1 cellular context compared by ENCODE assay signal in the genomic region with DNA sequence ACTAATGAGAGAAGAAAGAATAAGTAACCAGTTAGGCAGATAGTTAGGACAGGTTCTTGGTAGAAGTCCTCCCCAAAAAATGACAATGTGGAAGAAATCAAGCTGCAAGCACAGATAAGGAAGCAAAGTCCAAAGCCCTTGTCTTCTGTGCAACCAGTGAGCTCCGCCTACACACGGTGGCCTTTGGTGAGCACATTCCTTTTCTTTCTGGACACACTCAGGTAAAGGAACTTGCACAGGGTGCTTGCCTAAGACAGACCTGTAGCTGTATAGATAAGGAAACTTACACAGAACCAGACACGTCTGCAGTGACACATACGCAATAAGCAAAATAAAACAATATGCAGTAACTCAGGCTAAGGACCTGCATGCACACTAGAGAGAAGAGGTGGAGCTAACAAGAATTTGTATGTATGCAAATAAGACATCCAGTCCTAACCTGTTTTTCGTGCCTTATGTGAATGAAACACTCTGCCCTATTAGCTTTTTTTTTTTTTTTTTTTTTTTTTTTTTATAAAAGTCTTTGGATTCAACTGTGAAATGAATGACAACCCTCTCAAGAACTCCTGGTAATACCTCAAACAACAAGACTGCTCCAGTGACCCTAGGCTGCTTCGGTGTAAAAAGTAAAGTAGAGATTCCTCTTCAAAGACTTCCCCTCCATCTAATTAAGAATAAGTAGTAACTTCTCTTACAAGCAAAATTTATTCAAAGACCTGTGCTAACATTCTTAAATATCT.
A peak's percentile ranks its signal among the peaks of the same experiment; 100 is the strongest.
TF ChIP-seq lines count a peak whose summit lies in the region.

No MANE protein-coding gene starts in this region.

TF ChIP-seq in K562, 482 proteins besides CTCF, POLR2A, EP300 and RAD21 (continues in another document):
- TF ChIP-seq MED1 (CRISPR knock-in tag; IDR thresholded peaks at IDR 0.05; ENCODE audit: borderline replicate concordance) (no peak), ZNF224 (CRISPR knock-in tag; IDR thresholded peaks at IDR 0.05) (no peak), TCF7L2 (IDR thresholded peaks at IDR 0.05; ENCODE audit: low read depth, low read length) (peak; percentile 56; the same call in 1 of the 2 replicates), GATAD2A (IDR thresholded peaks at IDR 0.05) (no peak), GTF2F1 (IDR thresholded peaks at IDR 0.05; ENCODE audit: low read depth, low read length) (no peak), CREM (IDR thresholded peaks at IDR 0.05; ENCODE audit: low read depth) (peak; percentile 71), ZNF263 (CRISPR knock-in tag; IDR thresholded peaks at IDR 0.05; ENCODE audit: borderline replicate concordance) (peak; percentile 74; the same call in 1 of the 2 replicates), BRCA1 (IDR thresholded peaks at IDR 0.05) (no peak), BRCA1 (CRISPR knock-in tag; IDR thresholded peaks at IDR 0.05) (no peak), HLTF (IDR thresholded peaks at IDR 0.05) (no peak), SMAD4 (CRISPR knock-in tag; conservative IDR thresholded peaks at IDR 0.05) (0 out of 2 replicates have a peak, but pooled peaks have one; percentile 53), PML (IDR thresholded peaks at IDR 0.05; ENCODE audit: low read length) (peak; percentile 98), ATF1 (CRISPR knock-in tag; IDR thresholded peaks at IDR 0.05) (no peak), ATF1 (tag; IDR thresholded peaks at IDR 0.05) (0 out of 2 replicates have a peak, but pooled peaks have one; percentile 33), OTX1 (CRISPR knock-in tag; IDR thresholded peaks at IDR 0.05) (no peak), ZNF121 (CRISPR knock-in tag; conservative IDR thresholded peaks at IDR 0.05) (no peak), ZBTB17 (CRISPR knock-in tag; IDR thresholded peaks at IDR 0.05) (no peak), DNMT1 (IDR thresholded peaks at IDR 0.05) (no peak), ILF3 (IDR thresholded peaks at IDR 0.05; ENCODE audit: borderline replicate concordance) (no peak), JUN (IDR thresholded peaks at IDR 0.05; ENCODE audit: borderline replicate concordance, low read depth, low read length) (peak; percentile 42; the same call in 1 of the 2 replicates), JUN (CRISPR knock-in tag; IDR thresholded peaks at IDR 0.05; ENCODE audit: borderline replicate concordance) (no peak), TCF3 (CRISPR knock-in tag; IDR thresholded peaks at IDR 0.05) (peak; percentile 93), NR2F6 (CRISPR knock-in tag; IDR thresholded peaks at IDR 0.05) (no peak), XRCC3 (IDR thresholded peaks at IDR 0.05) (no peak), SOX6 (IDR thresholded peaks at IDR 0.05) (peak; percentile 98), ZNF274 (IDR thresholded peaks at IDR 0.05; ENCODE audit: borderline replicate concordance, low read depth, low read length) (peak; percentile 26; the same call in 1 of the 2 replicates), EP400 (IDR thresholded peaks at IDR 0.05) (0 out of 2 replicates have a peak, but pooled peaks have one; percentile 12), RBM15 (IDR thresholded peaks at IDR 0.05; ENCODE audit: insufficient read depth, low read length) (no peak), STAT5A (IDR thresholded peaks at IDR 0.05; ENCODE audit: borderline replicate concordance, low read length) (peak; percentile 92), SP1 (CRISPR knock-in tag; IDR thresholded peaks at IDR 0.05) (peak; percentile 54; the same call in 1 of the 2 replicates), TCF7 (IDR thresholded peaks at IDR 0.05; ENCODE audit: borderline replicate concordance) (peak; percentile 76; the same call in 1 of the 2 replicates), NFIC (IDR thresholded peaks at IDR 0.05) (peak; percentile 70), MCM5 (IDR thresholded peaks at IDR 0.05; ENCODE audit: low read depth) (no peak), ZFP36 (IDR thresholded peaks at IDR 0.05; ENCODE audit: low read depth, low read length, partially characterized antibody) (peak; percentile 7), NCOA6 (IDR thresholded peaks at IDR 0.05) (no peak)
- TF ChIP-seq, protein P1, sequence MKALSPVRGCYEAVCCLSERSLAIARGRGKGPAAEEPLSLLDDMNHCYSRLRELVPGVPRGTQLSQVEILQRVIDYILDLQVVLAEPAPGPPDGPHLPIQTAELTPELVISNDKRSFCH (CRISPR knock-in tag; IDR thresholded peaks at IDR 0.05): no peak
- TF ChIP-seq, protein P1 (tag; IDR thresholded peaks at IDR 0.05): peak; percentile 76; the same call in 1 of the 2 replicates
- TF ChIP-seq, protein P2, sequence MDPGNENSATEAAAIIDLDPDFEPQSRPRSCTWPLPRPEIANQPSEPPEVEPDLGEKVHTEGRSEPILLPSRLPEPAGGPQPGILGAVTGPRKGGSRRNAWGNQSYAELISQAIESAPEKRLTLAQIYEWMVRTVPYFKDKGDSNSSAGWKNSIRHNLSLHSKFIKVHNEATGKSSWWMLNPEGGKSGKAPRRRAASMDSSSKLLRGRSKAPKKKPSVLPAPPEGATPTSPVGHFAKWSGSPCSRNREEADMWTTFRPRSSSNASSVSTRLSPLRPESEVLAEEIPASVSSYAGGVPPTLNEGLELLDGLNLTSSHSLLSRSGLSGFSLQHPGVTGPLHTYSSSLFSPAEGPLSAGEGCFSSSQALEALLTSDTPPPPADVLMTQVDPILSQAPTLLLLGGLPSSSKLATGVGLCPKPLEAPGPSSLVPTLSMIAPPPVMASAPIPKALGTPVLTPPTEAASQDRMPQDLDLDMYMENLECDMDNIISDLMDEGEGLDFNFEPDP (CRISPR knock-in tag; IDR thresholded peaks at IDR 0.05): no peak
- TF ChIP-seq, protein P3, sequence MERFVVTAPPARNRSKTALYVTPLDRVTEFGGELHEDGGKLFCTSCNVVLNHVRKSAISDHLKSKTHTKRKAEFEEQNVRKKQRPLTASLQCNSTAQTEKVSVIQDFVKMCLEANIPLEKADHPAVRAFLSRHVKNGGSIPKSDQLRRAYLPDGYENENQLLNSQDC (CRISPR knock-in tag; IDR thresholded peaks at IDR 0.05): no peak
- TF ChIP-seq, protein P4, sequence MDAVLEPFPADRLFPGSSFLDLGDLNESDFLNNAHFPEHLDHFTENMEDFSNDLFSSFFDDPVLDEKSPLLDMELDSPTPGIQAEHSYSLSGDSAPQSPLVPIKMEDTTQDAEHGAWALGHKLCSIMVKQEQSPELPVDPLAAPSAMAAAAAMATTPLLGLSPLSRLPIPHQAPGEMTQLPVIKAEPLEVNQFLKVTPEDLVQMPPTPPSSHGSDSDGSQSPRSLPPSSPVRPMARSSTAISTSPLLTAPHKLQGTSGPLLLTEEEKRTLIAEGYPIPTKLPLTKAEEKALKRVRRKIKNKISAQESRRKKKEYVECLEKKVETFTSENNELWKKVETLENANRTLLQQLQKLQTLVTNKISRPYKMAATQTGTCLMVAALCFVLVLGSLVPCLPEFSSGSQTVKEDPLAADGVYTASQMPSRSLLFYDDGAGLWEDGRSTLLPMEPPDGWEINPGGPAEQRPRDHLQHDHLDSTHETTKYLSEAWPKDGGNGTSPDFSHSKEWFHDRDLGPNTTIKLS (IDR thresholded peaks at IDR 0.05; ENCODE audit: borderline replicate concordance, low read depth): peak; percentile 25; the same call in 1 of the 2 replicates
- TF ChIP-seq, protein P5, sequence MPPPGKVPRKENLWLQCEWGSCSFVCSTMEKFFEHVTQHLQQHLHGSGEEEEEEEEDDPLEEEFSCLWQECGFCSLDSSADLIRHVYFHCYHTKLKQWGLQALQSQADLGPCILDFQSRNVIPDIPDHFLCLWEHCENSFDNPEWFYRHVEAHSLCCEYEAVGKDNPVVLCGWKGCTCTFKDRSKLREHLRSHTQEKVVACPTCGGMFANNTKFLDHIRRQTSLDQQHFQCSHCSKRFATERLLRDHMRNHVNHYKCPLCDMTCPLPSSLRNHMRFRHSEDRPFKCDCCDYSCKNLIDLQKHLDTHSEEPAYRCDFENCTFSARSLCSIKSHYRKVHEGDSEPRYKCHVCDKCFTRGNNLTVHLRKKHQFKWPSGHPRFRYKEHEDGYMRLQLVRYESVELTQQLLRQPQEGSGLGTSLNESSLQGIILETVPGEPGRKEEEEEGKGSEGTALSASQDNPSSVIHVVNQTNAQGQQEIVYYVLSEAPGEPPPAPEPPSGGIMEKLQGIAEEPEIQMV (tag; conservative IDR thresholded peaks at IDR 0.05; ENCODE audit: low read depth): no peak
- TF ChIP-seq, protein P6, sequence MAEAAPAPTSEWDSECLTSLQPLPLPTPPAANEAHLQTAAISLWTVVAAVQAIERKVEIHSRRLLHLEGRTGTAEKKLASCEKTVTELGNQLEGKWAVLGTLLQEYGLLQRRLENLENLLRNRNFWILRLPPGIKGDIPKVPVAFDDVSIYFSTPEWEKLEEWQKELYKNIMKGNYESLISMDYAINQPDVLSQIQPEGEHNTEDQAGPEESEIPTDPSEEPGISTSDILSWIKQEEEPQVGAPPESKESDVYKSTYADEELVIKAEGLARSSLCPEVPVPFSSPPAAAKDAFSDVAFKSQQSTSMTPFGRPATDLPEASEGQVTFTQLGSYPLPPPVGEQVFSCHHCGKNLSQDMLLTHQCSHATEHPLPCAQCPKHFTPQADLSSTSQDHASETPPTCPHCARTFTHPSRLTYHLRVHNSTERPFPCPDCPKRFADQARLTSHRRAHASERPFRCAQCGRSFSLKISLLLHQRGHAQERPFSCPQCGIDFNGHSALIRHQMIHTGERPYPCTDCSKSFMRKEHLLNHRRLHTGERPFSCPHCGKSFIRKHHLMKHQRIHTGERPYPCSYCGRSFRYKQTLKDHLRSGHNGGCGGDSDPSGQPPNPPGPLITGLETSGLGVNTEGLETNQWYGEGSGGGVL (CRISPR knock-in tag; IDR thresholded peaks at IDR 0.05): no peak
- TF ChIP-seq, protein P7, sequence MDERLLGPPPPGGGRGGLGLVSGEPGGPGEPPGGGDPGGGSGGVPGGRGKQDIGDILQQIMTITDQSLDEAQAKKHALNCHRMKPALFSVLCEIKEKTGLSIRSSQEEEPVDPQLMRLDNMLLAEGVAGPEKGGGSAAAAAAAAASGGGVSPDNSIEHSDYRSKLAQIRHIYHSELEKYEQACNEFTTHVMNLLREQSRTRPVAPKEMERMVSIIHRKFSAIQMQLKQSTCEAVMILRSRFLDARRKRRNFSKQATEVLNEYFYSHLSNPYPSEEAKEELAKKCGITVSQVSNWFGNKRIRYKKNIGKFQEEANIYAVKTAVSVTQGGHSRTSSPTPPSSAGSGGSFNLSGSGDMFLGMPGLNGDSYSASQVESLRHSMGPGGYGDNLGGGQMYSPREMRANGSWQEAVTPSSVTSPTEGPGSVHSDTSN (CRISPR knock-in tag; IDR thresholded peaks at IDR 0.05; ENCODE audit: low read depth): no peak
- TF ChIP-seq, protein P7 (tag; conservative IDR thresholded peaks at IDR 0.05; ENCODE audit: low read depth): no peak
- TF ChIP-seq, protein P8, sequence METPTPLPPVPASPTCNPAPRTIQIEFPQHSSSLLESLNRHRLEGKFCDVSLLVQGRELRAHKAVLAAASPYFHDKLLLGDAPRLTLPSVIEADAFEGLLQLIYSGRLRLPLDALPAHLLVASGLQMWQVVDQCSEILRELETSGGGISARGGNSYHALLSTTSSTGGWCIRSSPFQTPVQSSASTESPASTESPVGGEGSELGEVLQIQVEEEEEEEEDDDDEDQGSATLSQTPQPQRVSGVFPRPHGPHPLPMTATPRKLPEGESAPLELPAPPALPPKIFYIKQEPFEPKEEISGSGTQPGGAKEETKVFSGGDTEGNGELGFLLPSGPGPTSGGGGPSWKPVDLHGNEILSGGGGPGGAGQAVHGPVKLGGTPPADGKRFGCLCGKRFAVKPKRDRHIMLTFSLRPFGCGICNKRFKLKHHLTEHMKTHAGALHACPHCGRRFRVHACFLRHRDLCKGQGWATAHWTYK (CRISPR knock-in tag; IDR thresholded peaks at IDR 0.05): no peak
- TF ChIP-seq, protein P9, sequence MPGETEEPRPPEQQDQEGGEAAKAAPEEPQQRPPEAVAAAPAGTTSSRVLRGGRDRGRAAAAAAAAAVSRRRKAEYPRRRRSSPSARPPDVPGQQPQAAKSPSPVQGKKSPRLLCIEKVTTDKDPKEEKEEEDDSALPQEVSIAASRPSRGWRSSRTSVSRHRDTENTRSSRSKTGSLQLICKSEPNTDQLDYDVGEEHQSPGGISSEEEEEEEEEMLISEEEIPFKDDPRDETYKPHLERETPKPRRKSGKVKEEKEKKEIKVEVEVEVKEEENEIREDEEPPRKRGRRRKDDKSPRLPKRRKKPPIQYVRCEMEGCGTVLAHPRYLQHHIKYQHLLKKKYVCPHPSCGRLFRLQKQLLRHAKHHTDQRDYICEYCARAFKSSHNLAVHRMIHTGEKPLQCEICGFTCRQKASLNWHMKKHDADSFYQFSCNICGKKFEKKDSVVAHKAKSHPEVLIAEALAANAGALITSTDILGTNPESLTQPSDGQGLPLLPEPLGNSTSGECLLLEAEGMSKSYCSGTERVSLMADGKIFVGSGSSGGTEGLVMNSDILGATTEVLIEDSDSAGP (CRISPR knock-in tag; IDR thresholded peaks at IDR 0.05): no peak
- TF ChIP-seq, protein P10, sequence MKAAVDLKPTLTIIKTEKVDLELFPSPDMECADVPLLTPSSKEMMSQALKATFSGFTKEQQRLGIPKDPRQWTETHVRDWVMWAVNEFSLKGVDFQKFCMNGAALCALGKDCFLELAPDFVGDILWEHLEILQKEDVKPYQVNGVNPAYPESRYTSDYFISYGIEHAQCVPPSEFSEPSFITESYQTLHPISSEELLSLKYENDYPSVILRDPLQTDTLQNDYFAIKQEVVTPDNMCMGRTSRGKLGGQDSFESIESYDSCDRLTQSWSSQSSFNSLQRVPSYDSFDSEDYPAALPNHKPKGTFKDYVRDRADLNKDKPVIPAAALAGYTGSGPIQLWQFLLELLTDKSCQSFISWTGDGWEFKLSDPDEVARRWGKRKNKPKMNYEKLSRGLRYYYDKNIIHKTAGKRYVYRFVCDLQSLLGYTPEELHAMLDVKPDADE (conservative IDR thresholded peaks at IDR 0.05; ENCODE audit: control insufficient read depth, low read depth, low read length): no peak
- TF ChIP-seq, protein P11, sequence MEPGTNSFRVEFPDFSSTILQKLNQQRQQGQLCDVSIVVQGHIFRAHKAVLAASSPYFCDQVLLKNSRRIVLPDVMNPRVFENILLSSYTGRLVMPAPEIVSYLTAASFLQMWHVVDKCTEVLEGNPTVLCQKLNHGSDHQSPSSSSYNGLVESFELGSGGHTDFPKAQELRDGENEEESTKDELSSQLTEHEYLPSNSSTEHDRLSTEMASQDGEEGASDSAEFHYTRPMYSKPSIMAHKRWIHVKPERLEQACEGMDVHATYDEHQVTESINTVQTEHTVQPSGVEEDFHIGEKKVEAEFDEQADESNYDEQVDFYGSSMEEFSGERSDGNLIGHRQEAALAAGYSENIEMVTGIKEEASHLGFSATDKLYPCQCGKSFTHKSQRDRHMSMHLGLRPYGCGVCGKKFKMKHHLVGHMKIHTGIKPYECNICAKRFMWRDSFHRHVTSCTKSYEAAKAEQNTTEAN (CRISPR knock-in tag; IDR thresholded peaks at IDR 0.05): no peak
